In the genomic region with DNA sequence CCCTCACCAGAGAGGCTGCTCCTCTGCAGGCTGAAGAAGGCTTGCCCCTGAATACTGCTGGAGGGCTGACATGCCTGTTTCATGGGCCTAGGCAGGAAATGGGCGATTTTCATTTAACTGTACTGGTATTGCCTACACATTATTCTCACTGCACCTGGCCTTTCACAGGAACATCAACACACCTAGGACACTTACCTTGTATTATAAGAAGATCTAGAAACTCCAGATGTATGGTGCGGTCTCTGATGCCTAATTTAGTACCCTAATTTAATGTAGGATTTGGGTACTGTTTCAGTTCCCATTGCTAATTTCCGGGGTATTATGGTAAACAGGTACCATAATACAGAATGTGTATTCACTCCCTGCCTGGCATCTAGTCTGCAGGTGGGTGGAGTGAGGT, we compare ENCODE assay signal across 1 cellular context.
TF ChIP-seq lines count a peak whose summit lies in the region.

No MANE protein-coding gene starts in this region.

TF ChIP-seq in HepG2, 621 proteins besides CTCF, POLR2A, EP300 and RAD21:
- TF ChIP-seq SMAD9 (CRISPR knock-in tag; IDR thresholded peaks at IDR 0.05) = no peak
- TF ChIP-seq RBM22 (optimal IDR thresholded peaks at IDR 0.05; ENCODE audit: low read length) = peak; percentile 5
TF ChIP-seq in HepG2: peak in this region for 1.
